Comparison of ENCODE assay signal across 28 cellular contexts in the genomic region with DNA sequence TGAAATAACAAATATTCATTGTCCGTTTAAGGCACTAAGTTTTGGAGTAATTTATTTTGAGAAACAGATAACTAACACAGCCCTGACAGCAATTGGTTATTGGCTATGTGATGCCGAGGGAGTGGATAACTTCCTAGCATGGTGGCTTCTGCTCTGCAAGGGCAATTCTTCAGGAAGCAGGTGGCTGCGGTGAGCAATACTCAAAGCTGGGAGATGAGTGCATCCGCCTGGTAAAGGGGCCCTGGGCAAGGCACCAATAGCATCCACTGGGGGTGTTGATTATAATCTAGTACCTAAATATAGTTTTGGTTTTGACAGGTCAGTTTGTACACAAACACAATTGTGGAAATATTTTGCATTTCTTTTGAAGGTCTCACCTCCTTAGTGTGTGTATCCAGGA. TPM values are rescaled to one million over a fixed set of nuclear protein-coding genes. Genes with fewer than 3 reads are reported as not detected.
DNase-seq lines count a peak whose midpoint lies in the region; ATAC-seq and TF ChIP-seq lines count a peak whose summit lies in the region.
"Had no signal": no experiment of that assay in that cellular context is flagged by ENCODE, and none has a peak within 500 bp of the region (broad histone marks: within the 10 kb centered on the region; RNA-seq: fewer than 3 reads in every experiment).

No MANE protein-coding gene starts in this region.

- peaks cover 1% of the 10 kb centered on the region for H3K27me3 Mint-ChIP-seq in activated CD8-positive, alpha-beta T cell treated with anti-CD3 and anti-CD28 coated beads for 36 hours
- H3K27me3 Mint-ChIP-seq in activated CD8-positive, alpha-beta T cell treated with anti-CD3 and anti-CD28 coated beads, Interleukin-2, amount 10 ng/mL, durations not matched to agents 7 days and 5 days (ENCODE audit: low read depth), result peaks cover 19% of the 10 kb centered on the region

- no peaks in the 10 kb centered on the region for H3K9me3 Mint-ChIP-seq in activated CD8-positive, alpha-beta T cell treated with anti-CD3 and anti-CD28 coated beads for 36 hours
- no peaks in the 10 kb centered on the region for H3K9me3 Mint-ChIP-seq in activated CD8-positive, alpha-beta T cell treated with anti-CD3 and anti-CD28 coated beads, Interleukin-2, amount 10 ng/mL, durations not matched to agents 7 days and 5 days (ENCODE audit: insufficient read depth)
- H3K9me3 Mint-ChIP-seq: CD4-positive, CD25-positive, alpha-beta regulatory T cell had no signal

- no peak overlapping the region for H3K27ac ChIP-seq in transverse colon
- H3K27ac ChIP-seq in left lung, result no peak overlapping the region
- H3K27ac ChIP-seq: 22Rv1, RWPE1 had no signal

- H3K4me3 ChIP-seq in transverse colon (no peak overlapping the region), left lung (no peak overlapping the region)

- H3K4me1 Mint-ChIP-seq in activated CD8-positive, alpha-beta T cell treated with anti-CD3 and anti-CD28 coated beads for 36 hours (ENCODE audit: low read depth), result peaks cover 5% of the 10 kb centered on the region
- peaks cover 5% of the 10 kb centered on the region for H3K4me1 Mint-ChIP-seq in activated CD8-positive, alpha-beta T cell treated with anti-CD3 and anti-CD28 coated beads, Interleukin-2, amount 10 ng/mL, durations not matched to agents 7 days and 5 days (ENCODE audit: low read depth)

- ATAC-seq in activated CD8-positive, alpha-beta T cell treated with anti-CD3 and anti-CD28 coated beads for 36 hours, result peak; percentile 42
- ATAC-seq in activated CD8-positive, alpha-beta T cell treated with anti-CD3 and anti-CD28 coated beads, Interleukin-2, amount 10 ng/mL, durations not matched to agents 7 days and 5 days, result no peak
- ATAC-seq in GM18511 (IDR thresholded peaks at IDR 0.05; ENCODE audit: unreplicated experiment) (peak; percentile 62), left lung (no peak)
- ATAC-seq: HepG2, Panc1 had no signal

- H3K36me3 ChIP-seq in transverse colon (no peaks in the 10 kb centered on the region), left lung (no peaks in the 10 kb centered on the region)
- H3K36me3 ChIP-seq: BE2C had no signal

- peak; percentile 24 for DNase-seq in activated CD8-positive, alpha-beta T cell treated with anti-CD3 and anti-CD28 coated beads for 36 hours
- DNase-seq in activated CD8-positive, alpha-beta T cell treated with anti-CD3 and anti-CD28 coated beads, Interleukin-2, amount 10 ng/mL, durations not matched to agents 7 days and 5 days, result no peak
- DNase-seq in UCSD-AML1 (lab: John Stamatoyannopoulos, UW; ENCODE audit: unreplicated experiment) (peak; percentile 22), transverse colon (no peak), EL (no peak), left lung (no peak)
- DNase-seq: ACHN; BE2C; CD4-positive, CD25-positive, alpha-beta regulatory T cell; DMS153; MM.1S; NCI-H1417 treated with DMSO at 0.1 percent for 48 hours; NCI-H1694 treated with DMSO at 0.1 percent for 48 hours; NCI-H2081; NCI-H2227 treated with DMSO at 0.1 percent for 48 hours; NCI-H526 treated with DMSO at 0.1 percent for 48 hours; SHP77 had no signal

- TF ChIP-seq POLR2A in transverse colon (IDR thresholded peaks at IDR 0.05), result no peak

- no peak overlapping the region for H3K4me3 Mint-ChIP-seq in activated CD8-positive, alpha-beta T cell treated with anti-CD3 and anti-CD28 coated beads for 36 hours
- H3K4me3 Mint-ChIP-seq in activated CD8-positive, alpha-beta T cell treated with anti-CD3 and anti-CD28 coated beads, Interleukin-2, amount 10 ng/mL, durations not matched to agents 7 days and 5 days, result no peak overlapping the region
- H3K4me3 Mint-ChIP-seq: CD4-positive, CD25-positive, alpha-beta regulatory T cell had no signal

- no peaks in the 10 kb centered on the region for H3K36me3 Mint-ChIP-seq in activated CD8-positive, alpha-beta T cell treated with anti-CD3 and anti-CD28 coated beads for 36 hours (ENCODE audit: low read depth)
- H3K36me3 Mint-ChIP-seq in activated CD8-positive, alpha-beta T cell treated with anti-CD3 and anti-CD28 coated beads, Interleukin-2, amount 10 ng/mL, durations not matched to agents 7 days and 5 days (ENCODE audit: low read depth), result no peaks in the 10 kb centered on the region
- H3K36me3 Mint-ChIP-seq: CD4-positive, CD25-positive, alpha-beta regulatory T cell had no signal

- no peak for TF ChIP-seq EP300 in transverse colon (IDR thresholded peaks at IDR 0.05; ENCODE audit: low read depth)

- POLR2A ChIA-PET in activated CD8-positive, alpha-beta T cell treated with anti-CD3 and anti-CD28 coated beads for 36 hours (lab: Charles Lee), result no interaction called here
- POLR2A ChIA-PET in activated CD8-positive, alpha-beta T cell treated with anti-CD3 and anti-CD28 coated beads, Interleukin-2, amount 10 ng/mL, durations not matched to agents 7 days and 5 days (lab: Charles Lee), result no interaction called here

- no peaks in the 10 kb centered on the region for H3K4me1 ChIP-seq in transverse colon
- no peaks in the 10 kb centered on the region for H3K4me1 ChIP-seq in left lung

- WGBS in transverse colon (ENCODE audit: low coverage in 1 of 2), 2 donors, result 65 to 83% methylated on average over 2 to 4 of the region's 4 CpGs

- no peak for TF ChIP-seq CTCF in activated CD8-positive, alpha-beta T cell treated with anti-CD3 and anti-CD28 coated beads for 36 hours (IDR thresholded peaks at IDR 0.05)
- TF ChIP-seq CTCF in transverse colon (IDR thresholded peaks at IDR 0.05), result no peak
- no peak for TF ChIP-seq CTCF in left lung (IDR thresholded peaks at IDR 0.05)

- H3K9me3 ChIP-seq in transverse colon (no peaks in the 10 kb centered on the region), left lung (no peaks in the 10 kb centered on the region)
- H3K9me3 ChIP-seq: BE2C had no signal

- in situ Hi-C loops in transverse colon (cut with MboI; ENCODE audit: low pct_ligation_motif_present in 1 of 4, low pct_unique_long_range_greater_than_20kb in 1 of 4, low sequenced_read_pairs in 3 of 4), result no loop called here

- intact Hi-C loops in activated CD8-positive, alpha-beta T cell treated with anti-CD3 and anti-CD28 coated beads for 36 hours (cut with micrococcal nuclease), result no loop called here
- intact Hi-C loops in transverse colon (cut with DNase I; ENCODE audit: low total_unique reads), result no loop called here
- intact Hi-C loops in left lung (cut with DNase I), result no loop called here

- H3K27ac Mint-ChIP-seq in activated CD8-positive, alpha-beta T cell treated with anti-CD3 and anti-CD28 coated beads for 36 hours, result no peak overlapping the region
- no peak overlapping the region for H3K27ac Mint-ChIP-seq in activated CD8-positive, alpha-beta T cell treated with anti-CD3 and anti-CD28 coated beads, Interleukin-2, amount 10 ng/mL, durations not matched to agents 7 days and 5 days
- H3K27ac Mint-ChIP-seq: CD4-positive, CD25-positive, alpha-beta regulatory T cell had no signal

- CTCF ChIA-PET in activated CD8-positive, alpha-beta T cell treated with anti-CD3 and anti-CD28 coated beads for 36 hours (lab: Charles Lee), result no interaction called here
- CTCF ChIA-PET in activated CD8-positive, alpha-beta T cell treated with anti-CD3 and anti-CD28 coated beads, Interleukin-2, amount 10 ng/mL, durations not matched to agents 7 days and 5 days (lab: Charles Lee), result interaction anchor here (0.9 to 1.4 kb wide), 2 partner anchors 69 to 299 kb away, joined by 3 read pairs; no protein-coding TSS in a partner anchor

- H3K27me3 ChIP-seq in transverse colon (no peaks in the 10 kb centered on the region), left lung (no peaks in the 10 kb centered on the region)
- H3K27me3 ChIP-seq: BE2C had no signal

RNA-seq across cellular contexts. Expression of a gene that starts 41.0 kb away (rescaled TPM):
- under 1 TPM; 0.45 to 0.72 TPM for total RNA-seq in activated CD8-positive, alpha-beta T cell treated with anti-CD3 and anti-CD28 coated beads for 36 hours
- not detected for total RNA-seq in activated CD8-positive, alpha-beta T cell treated with anti-CD3 and anti-CD28 coated beads, Interleukin-2, amount 10 ng/mL, durations not matched to agents 7 days and 5 days
- total RNA-seq in transverse colon (not detected), left lung (not detected)
- total RNA-seq: CD4-positive, CD25-positive, alpha-beta regulatory T cell; G401; H1; HT1080; NCI-H460; OCI-LY7; SK-MEL-5 had no signal

RNA-seq across cellular contexts. Expression of a gene that starts 57.8 kb away (rescaled TPM):
- total RNA-seq in activated CD8-positive, alpha-beta T cell treated with anti-CD3 and anti-CD28 coated beads for 36 hours, result under 1 TPM; 0.18 to 0.32 TPM
- under 1 TPM; 0.23 to 0.29 TPM for total RNA-seq in activated CD8-positive, alpha-beta T cell treated with anti-CD3 and anti-CD28 coated beads, Interleukin-2, amount 10 ng/mL, durations not matched to agents 7 days and 5 days
- total RNA-seq in transverse colon (not detected), left lung (under 1 TPM in 1 of 2 donors, not detected in 1; 0.13 TPM)
- total RNA-seq: H1, HT1080, NCI-H460 had no signal

Comparison
In these comparisons a context has a peak if more than half of its experiments do, and no peak if none do; other contexts are left out.
1. ATAC-seq: peak in activated CD8-positive, alpha-beta T cell treated with anti-CD3 and anti-CD28 coated beads for 36 hours (single experiment) and GM18511 (single experiment); none in activated CD8-positive, alpha-beta T cell treated with anti-CD3 and anti-CD28 coated beads, Interleukin-2, amount 10 ng/mL, durations not matched to agents 7 days and 5 days (single experiment) and left lung (single experiment).
2. DNase-seq: peak in activated CD8-positive, alpha-beta T cell treated with anti-CD3 and anti-CD28 coated beads for 36 hours (single experiment) and UCSD-AML1 (single experiment); none in activated CD8-positive, alpha-beta T cell treated with anti-CD3 and anti-CD28 coated beads, Interleukin-2, amount 10 ng/mL, durations not matched to agents 7 days and 5 days (single experiment), transverse colon (single experiment), EL (single experiment) and left lung (0 of 2).